1 cellular context compared by ENCODE assay signal in the genomic region with DNA sequence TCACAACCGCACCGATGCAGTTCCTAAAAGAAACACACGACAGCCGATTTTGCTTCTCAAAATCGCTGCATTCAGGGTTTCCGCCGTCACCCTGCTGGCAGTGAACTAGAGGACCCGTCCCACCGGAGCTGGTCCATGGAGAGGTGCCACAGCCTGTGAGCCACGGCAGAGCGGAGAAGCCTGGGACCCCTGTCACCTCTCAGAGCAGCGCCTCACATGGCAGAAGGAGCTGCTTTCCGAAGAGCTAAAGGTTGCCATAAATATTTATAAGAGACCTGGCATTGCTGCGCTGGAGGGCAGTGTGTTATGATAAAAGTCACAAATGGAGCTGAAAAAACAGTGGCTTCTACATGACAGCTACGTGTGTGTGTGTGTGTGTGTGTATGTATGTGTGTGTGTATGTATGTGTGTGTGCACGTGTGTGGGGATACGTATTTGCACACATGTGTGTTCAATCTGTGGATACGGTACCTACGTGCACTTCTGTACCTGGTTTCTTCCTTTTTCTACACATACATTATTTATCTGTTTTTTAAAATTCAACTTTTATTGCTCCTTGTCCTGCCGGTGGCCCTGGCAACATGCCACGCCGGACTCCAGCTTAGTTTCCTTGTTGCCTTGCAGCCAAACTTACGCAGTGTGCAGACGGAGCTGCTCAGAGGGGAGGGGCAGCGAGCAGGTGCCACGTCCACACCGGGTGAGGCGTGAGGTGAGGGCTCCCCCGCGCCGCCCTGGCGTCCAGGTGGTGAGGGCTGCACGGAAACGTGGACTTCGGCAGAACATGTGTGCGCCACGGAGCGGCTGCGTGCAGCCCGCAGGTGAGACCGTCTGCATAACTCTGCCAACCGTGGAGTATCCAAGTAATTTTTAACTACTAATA.
A peak's percentile ranks its signal among the peaks of the same experiment; 100 is the strongest.
TF ChIP-seq lines count a peak whose summit lies in the region.

No MANE protein-coding gene starts in this region.

TF ChIP-seq in HepG2, 621 proteins besides CTCF, POLR2A, EP300 and RAD21:
- TF ChIP-seq, protein P1, sequence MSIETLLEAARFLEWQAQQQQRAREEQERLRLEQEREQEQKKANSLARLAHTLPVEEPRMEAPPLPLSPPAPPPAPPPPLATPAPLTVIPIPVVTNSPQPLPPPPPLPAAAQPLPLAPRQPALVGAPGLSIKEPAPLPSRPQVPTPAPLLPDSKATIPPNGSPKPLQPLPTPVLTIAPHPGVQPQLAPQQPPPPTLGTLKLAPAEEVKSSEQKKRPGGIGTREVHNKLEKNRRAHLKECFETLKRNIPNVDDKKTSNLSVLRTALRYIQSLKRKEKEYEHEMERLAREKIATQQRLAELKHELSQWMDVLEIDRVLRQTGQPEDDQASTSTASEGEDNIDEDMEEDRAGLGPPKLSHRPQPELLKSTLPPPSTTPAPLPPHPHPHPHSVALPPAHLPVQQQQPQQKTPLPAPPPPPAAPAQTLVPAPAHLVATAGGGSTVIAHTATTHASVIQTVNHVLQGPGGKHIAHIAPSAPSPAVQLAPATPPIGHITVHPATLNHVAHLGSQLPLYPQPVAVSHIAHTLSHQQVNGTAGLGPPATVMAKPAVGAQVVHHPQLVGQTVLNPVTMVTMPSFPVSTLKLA (IDR thresholded peaks at IDR 0.05), result peak; percentile 25; the same call in 1 of the 2 replicates
- TF ChIP-seq FLYWCH1 (CRISPR knock-in tag; IDR thresholded peaks at IDR 0.05), result no peak
